ENCODE assay signal across 8 cellular contexts in genomic region chr6:139291813-139292619, GRCh38.
DNase-seq lines count a peak whose midpoint lies in the region; ATAC-seq and TF ChIP-seq lines count a peak whose summit lies in the region.

Gene TXLNB, minus strand, starts transcription at chr6:139291998. Its CDS starts 3,099 bp downstream, at chr6:139288899.

- TF ChIP-seq CTCF in nephron progenitor cell (IDR thresholded peaks at IDR 0.05): no peak

- H3K4me3 Mint-ChIP-seq in nephron progenitor cell: peak within 1 kb of the TSS; percentile 41

- H3K36me3 Mint-ChIP-seq in nephron progenitor cell (ENCODE audit: low read depth): no peaks in the 10 kb centered on the region

- TF ChIP-seq POLR2A in GM18526 (IDR thresholded peaks at IDR 0.05; ENCODE audit: extremely low read depth, insufficient read length) (peak; percentile 37), erythroblast (IDR thresholded peaks at IDR 0.05; ENCODE audit: low read length) (no peak)

- peaks cover 22% of the 10 kb centered on the region for H3K4me1 Mint-ChIP-seq in nephron progenitor cell

- peak; percentile 65 for ATAC-seq in HG02678 (IDR thresholded peaks at IDR 0.05; ENCODE audit: unreplicated experiment)

- peaks cover 6% of the 10 kb centered on the region for H3K9me3 Mint-ChIP-seq in nephron progenitor cell

- peak within 1 kb of the TSS; percentile 97 for H3K27ac Mint-ChIP-seq in nephron progenitor cell

- no peaks in the 10 kb centered on the region for H3K27me3 Mint-ChIP-seq in nephron progenitor cell (ENCODE audit: low read depth, poor library complexity)

- DNase-seq in NCI-H510A treated with DMSO at 0.1 percent for 48 hours (lab: John Stamatoyannopoulos, UW) (peak; percentile 36), erythroblast (lab: John Stamatoyannopoulos, UW) (peak; percentile 16 to 43), nephron progenitor cell (peak; percentile 31), NCI-H446 treated with DMSO at 0.1 percent for 48 hours (lab: John Stamatoyannopoulos, UW) (no peak)
- DNase-seq in activated CD8-positive, alpha-beta memory T cell treated with anti-CD3 and anti-CD28 coated beads for 48 hours (ENCODE audit: low read depth in 2 of 3, low spot score in 2 of 3): peak in 2 of 3 experiments; percentile 48 to 55
- peak; percentile 86 for DNase-seq in stimulated activated naive CD4-positive, alpha-beta T cell treated with Interleukin-2 at 50 U/mL for 16 hours (lab: John Stamatoyannopoulos, UW)
